ENCODE assay signal across 1 cellular context in the genomic region with DNA sequence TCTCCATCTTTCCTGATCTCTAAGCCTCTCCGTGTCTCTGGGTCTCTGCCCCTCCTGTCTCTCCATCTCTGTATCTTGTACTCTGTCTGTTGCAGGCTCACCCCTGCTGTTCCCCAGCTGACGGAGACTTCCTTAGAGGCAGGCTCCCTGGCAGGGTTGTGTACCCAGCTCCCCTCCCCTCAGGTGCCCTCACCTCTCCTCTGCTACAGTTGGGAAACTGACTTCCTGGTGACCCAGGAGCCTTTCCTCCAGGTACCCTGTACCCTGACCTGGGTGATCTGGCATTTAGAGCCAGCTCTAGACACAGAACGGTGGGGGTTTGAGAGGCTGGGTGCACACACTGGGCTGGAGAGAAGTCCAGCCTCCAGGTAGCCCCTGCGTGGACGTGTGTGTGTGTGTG.
TF ChIP-seq lines count a peak whose summit lies in the region.

No MANE protein-coding gene starts in this region.

TF ChIP-seq in H1, 55 proteins besides CTCF, POLR2A, EP300 and RAD21:
- no peak for TF ChIP-seq BACH1 (IDR thresholded peaks at IDR 0.05; ENCODE audit: low read length)
- no peak for TF ChIP-seq POU5F1 (IDR thresholded peaks at IDR 0.05; ENCODE audit: low read depth, low read length)
- no peak for TF ChIP-seq SAP30 (IDR thresholded peaks at IDR 0.05; ENCODE audit: insufficient read depth, insufficient replicate concordance, low read length)
- no peak for TF ChIP-seq HDAC2 (IDR thresholded peaks at IDR 0.05; ENCODE audit: borderline replicate concordance in 1 of 2, low read depth in 2 of 2, low read length in 2 of 2)
- no peak for TF ChIP-seq SIN3A (conservative IDR thresholded peaks at IDR 0.05 in 1 of 2, IDR thresholded peaks at IDR 0.05 in 1 of 2; ENCODE audit: low read depth in 1 of 2, low read length in 2 of 2)
- TF ChIP-seq SP1 (IDR thresholded peaks at IDR 0.05; ENCODE audit: low read depth, low read length): no peak
- TF ChIP-seq CHD2 (IDR thresholded peaks at IDR 0.05; ENCODE audit: low read length): no peak
TF ChIP-seq in H1: peak in this region for 0.
